16 cellular contexts compared by ENCODE assay signal in the genomic region with DNA sequence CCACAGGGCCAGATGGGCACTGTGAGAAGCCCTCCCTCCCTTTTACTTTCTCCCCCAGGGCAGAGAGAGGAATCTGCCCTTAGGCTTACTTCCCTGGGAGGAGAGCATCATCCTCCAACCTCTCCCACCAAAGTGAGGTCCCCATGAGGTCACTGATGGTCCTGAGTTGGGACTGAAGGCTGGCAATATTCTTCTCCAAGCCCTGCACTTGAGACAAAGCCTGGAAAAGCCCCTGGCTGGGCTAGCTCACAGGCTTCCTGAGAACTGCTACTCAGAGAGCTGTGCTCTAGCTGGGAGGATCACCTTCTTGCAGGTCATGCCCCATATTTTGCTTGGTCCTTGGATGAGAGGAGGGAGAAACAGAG.
DNase-seq lines count a peak whose midpoint lies in the region; ATAC-seq and TF ChIP-seq lines count a peak whose summit lies in the region.
"Had no signal": no experiment of that assay in that cellular context is flagged by ENCODE, and none has a peak within 500 bp of the region (broad histone marks: within the 10 kb centered on the region; RNA-seq: fewer than 3 reads in every experiment).

No MANE protein-coding gene starts in this region.

- H3K4me3 Mint-ChIP-seq in MCF 10A (ENCODE audit: unreplicated experiment) = no peak overlapping the region
- H3K4me3 Mint-ChIP-seq: activated CD4-positive, alpha-beta T cell treated with anti-CD3 and anti-CD28 coated beads, Interleukin-2, amount 10 ng/mL, durations not matched to agents 7 days and 5 days had no signal

- peak overlapping the region; percentile 81 for H3K27ac Mint-ChIP-seq in MCF 10A (ENCODE audit: low read depth, unreplicated experiment)
- H3K27ac Mint-ChIP-seq: activated CD4-positive, alpha-beta T cell treated with anti-CD3 and anti-CD28 coated beads, Interleukin-2, amount 10 ng/mL, durations not matched to agents 7 days and 5 days had no signal

- peaks cover 37% of the 10 kb centered on the region for H3K4me1 Mint-ChIP-seq in MCF 10A (ENCODE audit: insufficient read depth, unreplicated experiment)

- H3K27me3 ChIP-seq in left lung = no peaks in the 10 kb centered on the region
- no peaks in the 10 kb centered on the region for H3K27me3 ChIP-seq in subcutaneous abdominal adipose tissue (ENCODE audit: control insufficient read depth in 5 of 5, insufficient read depth in 4 of 5, low read length in 5 of 5)
- H3K27me3 ChIP-seq: colonic mucosa, MG63, pancreas had no signal

- no peak for ATAC-seq in left lung
- no peak for ATAC-seq in GM19455 (IDR thresholded peaks at IDR 0.05; ENCODE audit: unreplicated experiment)
- no peak for ATAC-seq in HG03442 (IDR thresholded peaks at IDR 0.05; ENCODE audit: unreplicated experiment)
- no peak for ATAC-seq in GM21423 (IDR thresholded peaks at IDR 0.05; ENCODE audit: unreplicated experiment)

- no peaks in the 10 kb centered on the region for H3K36me3 ChIP-seq in left lung
- H3K36me3 ChIP-seq in subcutaneous abdominal adipose tissue (ENCODE audit: control insufficient read depth in 5 of 5, insufficient read depth in 5 of 5, low read length in 5 of 5) = no peaks in the 10 kb centered on the region
- H3K36me3 ChIP-seq: colonic mucosa, MG63, pancreas had no signal

- H3K4me1 ChIP-seq in left lung (peaks cover 28 to 52% of the 10 kb centered on the region in 2 donors), subcutaneous abdominal adipose tissue (ENCODE audit: control insufficient read depth in 5 of 5, insufficient read depth in 5 of 5, low read length in 5 of 5) (peaks cover 17 to 53% (median 49%) of the 10 kb centered on the region in 5 donors)
- H3K4me1 ChIP-seq: colonic mucosa had no signal

- no TSS peak for BruUV-seq in MCF 10A (replicated peaks; lab: Mats Ljungman, UMichigan)

- CTCF ChIA-PET in MCF 10A (lab: Yijun Ruan, JAX) = interaction anchor here (0.6 to 1.4 kb wide), 3 partner anchors 45 to 249 kb away, joined by 4 to 7 read pairs (median 5); no protein-coding TSS in a partner anchor

- no peaks in the 10 kb centered on the region for H3K36me3 Mint-ChIP-seq in MCF 10A (ENCODE audit: insufficient read depth, unreplicated experiment)

- TF ChIP-seq CTCF in GM13976 (IDR thresholded peaks at IDR 0.05; ENCODE audit: borderline replicate concordance, control extremely low read depth, extremely low read depth, insufficient read depth, missing control alignments) (no peak), MCF 10A (IDR thresholded peaks at IDR 0.05; ENCODE audit: unreplicated experiment) (no peak), left lung (IDR thresholded peaks at IDR 0.05) (no peak)

- H3K4me3 ChIP-seq in left lung (no peak overlapping the region), subcutaneous abdominal adipose tissue (ENCODE audit: low read depth in 1 of 5, low read length in 5 of 5) (no peak overlapping the region)
- H3K4me3 ChIP-seq: colonic mucosa, MG63, pancreas had no signal

- peaks cover 7% of the 10 kb centered on the region for H3K9me3 Mint-ChIP-seq in MCF 10A (ENCODE audit: unreplicated experiment)

- peaks cover 0 to 6% of the 10 kb centered on the region in 2 donors for H3K9me3 ChIP-seq in left lung
- no peaks in the 10 kb centered on the region for H3K9me3 ChIP-seq in subcutaneous abdominal adipose tissue (ENCODE audit: control insufficient read depth in 5 of 5, low read length in 5 of 5)
- H3K9me3 ChIP-seq: colonic mucosa, pancreas had no signal

- H3K9ac ChIP-seq in subcutaneous abdominal adipose tissue (ENCODE audit: low read length in 5 of 5) = peak overlapping the region in 1 of 5 donors; percentile 32

- intact Hi-C loops in MCF 10A (cut with micrococcal nuclease) (loop anchor here (2.0 kb wide), 1 partner anchor 21 kb away; no protein-coding TSS in a partner anchor), left lung (cut with DNase I) (no loop called here)

- H3K27ac ChIP-seq in left lung = peak overlapping the region; percentile 90 to 91
- peak overlapping the region; percentile 79 for H3K27ac ChIP-seq in subcutaneous abdominal adipose tissue (ENCODE audit: low read depth, low read length)
- H3K27ac ChIP-seq: C4-2B, colonic mucosa had no signal

- in situ Hi-C loops in GM13976 (cut with MboI; ENCODE audit: low sequenced_read_pairs, unreplicated experiment) = no loop called here

- DNase-seq in GM13976 (ENCODE audit: low spot score) (peak; percentile 3), MCF 10A (ENCODE audit: unreplicated experiment) (no peak), left lung (no peak), KG1 (lab: John Stamatoyannopoulos, UW) (no peak)
- DNase-seq: activated CD4-positive, alpha-beta T cell treated with anti-CD3 and anti-CD28 coated beads, Interleukin-2, amount 10 ng/mL, durations not matched to agents 7 days and 5 days; colonic mucosa; MG63; NCI-H2107; NCI-H82; pancreas; stimulated activated CD4-positive, alpha-beta T cell treated with anti-CD3 and anti-CD28 coated beads, Interleukin-12 subunit alpha, Interleukin-12 subunit beta, amount 100 ng/mL, for 4 hours had no signal

- H3K27me3 Mint-ChIP-seq in MCF 10A (ENCODE audit: insufficient read depth, unreplicated experiment) = no peaks in the 10 kb centered on the region

- POLR2A ChIA-PET in MCF 10A (lab: Yijun Ruan, JAX) = interaction anchor here (0.5 to 4.0 kb wide), 11 partner anchors 8 to 277 kb away, joined by 3 to 36 read pairs (median 4); partner anchors contain the start of genes LRRC28, LYSMD4 and MEF2A
